ENCODE assay signal across 18 cellular contexts in genomic region chr1:36094621-36095061, GRCh38. TPM values are rescaled to one million over a fixed set of nuclear protein-coding genes. Genes with fewer than 3 reads are reported as not detected.
DNase-seq lines count a peak whose midpoint lies in the region; ATAC-seq and TF ChIP-seq lines count a peak whose summit lies in the region.
"Had no signal": no experiment of that assay in that cellular context is flagged by ENCODE, and none has a peak within 500 bp of the region (broad histone marks: within the 10 kb centered on the region; RNA-seq: fewer than 3 reads in every experiment).

No MANE protein-coding gene starts in this region.

- H3K27me3 ChIP-seq in layer of hippocampus (ENCODE audit: control insufficient read depth, insufficient read depth, low read length) (no peaks in the 10 kb centered on the region), thyroid gland (no peaks in the 10 kb centered on the region)
- H3K27me3 ChIP-seq: MG63 had no signal

- intact Hi-C loops in thyroid gland (cut with DNase I): loop anchor here (5.0 to 10.0 kb wide), 4 partner anchors 43 to 330 kb away; no protein-coding TSS in a partner anchor
- intact Hi-C loops in activated T-helper 2 cell treated with anti-CD3 and anti-CD28 coated beads, Interferon-gamma antibody, Interleukin-2, Interleukin-4, amounts not matched to agents 10 μg/mL and 5 μg/mL and 100 μg/mL, durations not matched to agents 14 hours and 24 hours and 36 hours (cut with micrococcal nuclease): loop anchor here (5.0 kb wide), 1 partner anchor 193 kb away; no protein-coding TSS in a partner anchor

- H3K4me3 ChIP-seq in thyroid gland (replicated peaks in 1 of 3): no peak overlapping the region
- H3K4me3 ChIP-seq: MG63 had no signal

- TF ChIP-seq CTCF in thyroid gland (IDR thresholded peaks at IDR 0.05): no peak

- TF ChIP-seq POLR2A in thyroid gland (IDR thresholded peaks at IDR 0.05): no peak

- H3K27ac ChIP-seq in caudate nucleus (ENCODE audit: low read depth, low read length) (peak overlapping the region; percentile 96), layer of hippocampus (ENCODE audit: low read depth, low read length) (peak overlapping the region; percentile 95), thyroid gland (peak overlapping the region; percentile 77 to 82 (median 78))
- H3K27ac ChIP-seq: WERI-Rb-1 had no signal

- H3K9me3 ChIP-seq in thyroid gland: no peaks in the 10 kb centered on the region
- H3K9me3 ChIP-seq: MG63 had no signal

- H3K36me3 Mint-ChIP-seq in activated T-helper 2 cell treated with anti-CD3 and anti-CD28 coated beads, Interferon-gamma antibody, Interleukin-2, Interleukin-4, amounts not matched to agents 10 μg/mL and 5 μg/mL and 100 μg/mL, durations not matched to agents 14 hours and 24 hours and 36 hours (ENCODE audit: low read depth): peaks cover 46% of the 10 kb centered on the region

- H3K36me3 ChIP-seq in thyroid gland: peaks cover 11 to 21% of the 10 kb centered on the region in 2 donors

- H3K27me3 Mint-ChIP-seq in activated T-helper 2 cell treated with anti-CD3 and anti-CD28 coated beads, Interferon-gamma antibody, Interleukin-2, Interleukin-4, amounts not matched to agents 10 μg/mL and 5 μg/mL and 100 μg/mL, durations not matched to agents 14 hours and 24 hours and 36 hours (ENCODE audit: low read depth): no peaks in the 10 kb centered on the region
- H3K27me3 Mint-ChIP-seq: activated CD4-positive, alpha-beta memory T cell treated with anti-CD3 and anti-CD28 coated beads for 36 hours; activated T-helper 17 cell treated with anti-CD3 and anti-CD28 coated beads, Interleukin-2, amount 50 U/mL, for 72 hours had no signal

- ATAC-seq in GM19452 (IDR thresholded peaks at IDR 0.05; ENCODE audit: unreplicated experiment): no peak
- ATAC-seq in HG02763 (IDR thresholded peaks at IDR 0.05; ENCODE audit: unreplicated experiment): no peak
- ATAC-seq: activated T-helper 17 cell treated with anti-CD3 and anti-CD28 coated beads, Interleukin-2, amount 50 U/mL, for 72 hours; stimulated activated naive CD8-positive, alpha-beta T cell treated with anti-CD3 and anti-CD28 coated beads, Interleukin-15, Interleukin-2, amounts not matched to agents 100 U/mL and 50 U/mL, for 24 hours had no signal

- H3K4me3 Mint-ChIP-seq in activated T-helper 2 cell treated with anti-CD3 and anti-CD28 coated beads, Interferon-gamma antibody, Interleukin-2, Interleukin-4, amounts not matched to agents 10 μg/mL and 5 μg/mL and 100 μg/mL, durations not matched to agents 14 hours and 24 hours and 36 hours (ENCODE audit: low read depth): no peak overlapping the region
- H3K4me3 Mint-ChIP-seq: activated CD4-positive, alpha-beta memory T cell treated with anti-CD3 and anti-CD28 coated beads for 36 hours; activated T-helper 17 cell treated with anti-CD3 and anti-CD28 coated beads, Interleukin-2, amount 50 U/mL, for 72 hours; nephron had no signal

- peaks cover 31 to 55% of the 10 kb centered on the region in 2 donors for H3K4me1 ChIP-seq in thyroid gland

- peaks cover 7% of the 10 kb centered on the region for H3K4me1 Mint-ChIP-seq in activated T-helper 2 cell treated with anti-CD3 and anti-CD28 coated beads, Interferon-gamma antibody, Interleukin-2, Interleukin-4, amounts not matched to agents 10 μg/mL and 5 μg/mL and 100 μg/mL, durations not matched to agents 14 hours and 24 hours and 36 hours (ENCODE audit: low read depth)

- no peaks in the 10 kb centered on the region for H3K9me3 Mint-ChIP-seq in activated T-helper 2 cell treated with anti-CD3 and anti-CD28 coated beads, Interferon-gamma antibody, Interleukin-2, Interleukin-4, amounts not matched to agents 10 μg/mL and 5 μg/mL and 100 μg/mL, durations not matched to agents 14 hours and 24 hours and 36 hours
- H3K9me3 Mint-ChIP-seq: activated CD4-positive, alpha-beta memory T cell treated with anti-CD3 and anti-CD28 coated beads for 36 hours; activated T-helper 17 cell treated with anti-CD3 and anti-CD28 coated beads, Interleukin-2, amount 50 U/mL, for 72 hours; nephron had no signal

- peak; percentile 39 for DNase-seq in activated effector memory CD4-positive, alpha-beta T cell treated with anti-CD3 and anti-CD28 coated beads, Interleukin-2, amount 50 U/mL, for 16 hours
- DNase-seq in activated effector memory CD4-positive, alpha-beta T cell treated with Interleukin-2 at 50 U/mL for 16 hours: no peak
- DNase-seq in caudate nucleus (lab: John Stamatoyannopoulos, UW) (no peak), thyroid gland (peak; percentile 62 to 70)
- no peak for DNase-seq in activated T-helper 2 cell treated with anti-CD3 and anti-CD28 coated beads, Interferon-gamma antibody, Interleukin-2, Interleukin-4, amounts not matched to agents 10 μg/mL and 5 μg/mL and 100 μg/mL, durations not matched to agents 14 hours and 24 hours and 36 hours (ENCODE audit: low spot score)
- DNase-seq: activated CD4-positive, alpha-beta memory T cell treated with anti-CD3 and anti-CD28 coated beads for 36 hours; Calu3; glutamatergic neuron; mesendoderm; MG63; stimulated activated naive CD8-positive, alpha-beta T cell treated with anti-CD3 and anti-CD28 coated beads, Interleukin-15, Interleukin-2, amounts not matched to agents 100 U/mL and 50 U/mL, for 24 hours; WERI-Rb-1 had no signal

- H3K27ac Mint-ChIP-seq in activated T-helper 2 cell treated with anti-CD3 and anti-CD28 coated beads, Interferon-gamma antibody, Interleukin-2, Interleukin-4, amounts not matched to agents 10 μg/mL and 5 μg/mL and 100 μg/mL, durations not matched to agents 14 hours and 24 hours and 36 hours: no peak overlapping the region
- H3K27ac Mint-ChIP-seq: activated CD4-positive, alpha-beta memory T cell treated with anti-CD3 and anti-CD28 coated beads for 36 hours; activated T-helper 17 cell treated with anti-CD3 and anti-CD28 coated beads, Interleukin-2, amount 50 U/mL, for 72 hours; nephron had no signal

- whole genome bisulfite sequencing in thyroid gland, 2 donors: 65 to 69% methylated on average over 5 to 8 of the region's 8 CpGs

RNA-seq across cellular contexts. Expression of gene ADPRS, which starts 5.9 kb away (rescaled TPM):
- total RNA-seq in thyroid gland: 10 to 100 TPM; 31.8 to 50.1 (median 41.7) TPM
- total RNA-seq in activated T-helper 2 cell treated with anti-CD3 and anti-CD28 coated beads, Interferon-gamma antibody, Interleukin-2, Interleukin-4, amounts not matched to agents 10 μg/mL and 5 μg/mL and 100 μg/mL, durations not matched to agents 14 hours and 24 hours and 36 hours: 33.6 and 35.3 TPM in 2 replicates

RNA-seq across cellular contexts. Expression of gene TEKT2, which starts 10.7 kb away (rescaled TPM):
- total RNA-seq in thyroid gland: 1 to 10 TPM in 3 of 4 donors, under 1 TPM in 1; 0.89 to 4.0 (median 1.9) TPM
- 0.18 and 0.21 TPM in 2 replicates for total RNA-seq in activated T-helper 2 cell treated with anti-CD3 and anti-CD28 coated beads, Interferon-gamma antibody, Interleukin-2, Interleukin-4, amounts not matched to agents 10 μg/mL and 5 μg/mL and 100 μg/mL, durations not matched to agents 14 hours and 24 hours and 36 hours
- total RNA-seq: activated CD4-positive, alpha-beta memory T cell treated with anti-CD3 and anti-CD28 coated beads for 36 hours had no signal

RNA-seq across cellular contexts. Expression of gene COL8A2, which starts 30.4 kb away (rescaled TPM):
- 10 to 100 TPM in 2 of 4 donors, 1 to 10 TPM in 2; 5.7 to 13.7 (median 10.1) TPM for total RNA-seq in thyroid gland
- total RNA-seq in activated T-helper 2 cell treated with anti-CD3 and anti-CD28 coated beads, Interferon-gamma antibody, Interleukin-2, Interleukin-4, amounts not matched to agents 10 μg/mL and 5 μg/mL and 100 μg/mL, durations not matched to agents 14 hours and 24 hours and 36 hours: not detected in 2 replicates
- total RNA-seq: activated CD4-positive, alpha-beta memory T cell treated with anti-CD3 and anti-CD28 coated beads for 36 hours; Calu3; T-helper 1 cell treated with Interleukin-12 subunit alpha and Interleukin-12 subunit beta and Interleukin-4 antibody, amounts not matched to agents 30 ng/mL and 1 ng/mL, for 36 hours had no signal

RNA-seq across cellular contexts. Expression of gene TRAPPC3, which starts 54.6 kb away (rescaled TPM):
- total RNA-seq in thyroid gland: 100 to 1,000 TPM; 101 to 156 (median 148) TPM
- total RNA-seq in activated T-helper 2 cell treated with anti-CD3 and anti-CD28 coated beads, Interferon-gamma antibody, Interleukin-2, Interleukin-4, amounts not matched to agents 10 μg/mL and 5 μg/mL and 100 μg/mL, durations not matched to agents 14 hours and 24 hours and 36 hours: 68.4 and 71.5 TPM in 2 replicates

Comparison
In these comparisons a context has a peak if more than half of its experiments do, and no peak if none do; other contexts are left out.
1. DNase-seq: peak in activated effector memory CD4-positive, alpha-beta T cell treated with anti-CD3 and anti-CD28 coated beads, Interleukin-2, amount 50 U/mL, for 16 hours (single experiment) and thyroid gland (2 of 2); none in activated effector memory CD4-positive, alpha-beta T cell treated with Interleukin-2 at 50 U/mL for 16 hours (single experiment), caudate nucleus (0 of 61) and activated T-helper 2 cell treated with anti-CD3 and anti-CD28 coated beads, Interferon-gamma antibody, Interleukin-2, Interleukin-4, amounts not matched to agents 10 μg/mL and 5 μg/mL and 100 μg/mL, durations not matched to agents 14 hours and 24 hours and 36 hours (single experiment).
2. Peak in every context shown above with its lines, with median percentiles within 50 percentile points of each other: H3K27ac ChIP-seq.